Comparison of ENCODE assay signal across 1 cellular context in the genomic region with DNA sequence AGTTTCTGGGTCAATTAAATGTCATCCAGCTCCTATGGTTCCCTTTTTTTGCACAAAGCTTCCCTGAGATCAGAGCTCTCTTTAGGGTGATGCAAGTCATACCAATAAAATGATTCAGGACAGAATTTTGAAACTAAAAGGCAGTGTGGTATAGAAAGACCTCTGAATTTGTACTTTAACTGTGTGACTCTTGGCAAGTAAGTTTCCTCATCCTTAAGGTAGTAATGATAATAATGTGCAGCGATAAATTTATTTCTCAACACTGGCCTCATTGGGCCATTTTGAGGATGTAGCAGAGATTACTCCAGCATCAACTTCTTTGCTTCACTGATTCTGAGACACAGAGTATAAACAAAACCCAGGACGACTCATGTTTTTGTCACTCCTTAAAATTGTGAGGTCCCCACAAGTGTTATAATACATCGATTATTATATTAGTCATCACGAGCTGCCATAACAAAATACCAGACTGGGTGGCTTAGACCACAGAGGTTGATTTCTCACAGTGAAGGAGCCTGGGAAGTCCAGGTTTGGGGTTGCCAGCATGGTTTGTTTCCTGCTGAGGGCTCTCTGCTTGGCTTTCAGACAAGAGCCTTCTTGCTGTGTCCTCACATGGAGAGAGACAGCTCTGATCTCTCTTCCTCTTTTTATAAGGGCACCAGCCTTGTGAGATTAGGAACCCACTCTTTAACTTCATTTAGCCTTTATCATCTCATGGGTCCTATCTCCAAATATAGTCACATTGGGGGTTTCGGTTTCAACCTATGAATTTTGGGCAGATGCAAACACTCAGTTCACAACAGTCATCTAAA.
TF ChIP-seq lines count a peak whose summit lies in the region.

No MANE protein-coding gene starts in this region.

TF ChIP-seq in GM12878, 131 proteins besides CTCF, POLR2A, EP300 and RAD21 (continued from another document and continues in another):
- TF ChIP-seq CUX1 (IDR thresholded peaks at IDR 0.05; ENCODE audit: insufficient replicate concordance, low read depth, low read length) (peak; percentile 21), POLR2AphosphoS2 (IDR thresholded peaks at IDR 0.05; ENCODE audit: low read depth, low read length) (no peak), ZNF217 (IDR thresholded peaks at IDR 0.05) (no peak), SREBF1 (IDR thresholded peaks at IDR 0.05; ENCODE audit: low read length) (no peak), IKZF2 (IDR thresholded peaks at IDR 0.05) (peak; percentile 77 to 78), GATAD2B (conservative IDR thresholded peaks at IDR 0.05; ENCODE audit: low read depth) (no peak), MTA2 (IDR thresholded peaks at IDR 0.05; ENCODE audit: low read depth) (peak; percentile 62), USF1 (IDR thresholded peaks at IDR 0.05; ENCODE audit: borderline replicate concordance, extremely low read length, insufficient read depth, low read depth, low read length) (no peak), RELA (IDR thresholded peaks at IDR 0.05; ENCODE audit: borderline replicate concordance, partially characterized antibody) (no peak), CBFB (IDR thresholded peaks at IDR 0.05; ENCODE audit: low read depth) (peak; percentile 27; the same call in 1 of the 2 replicates), NFYA (IDR thresholded peaks at IDR 0.05; ENCODE audit: borderline replicate concordance, low read depth, low read length) (no peak), NR2C2 (IDR thresholded peaks at IDR 0.05; ENCODE audit: borderline replicate concordance, control insufficient read depth, insufficient read length, low read depth) (no peak), TCF7 (IDR thresholded peaks at IDR 0.05; ENCODE audit: borderline replicate concordance) (no peak), TARDBP (IDR thresholded peaks at IDR 0.05; ENCODE audit: borderline replicate concordance) (no peak), NR2C1 (IDR thresholded peaks at IDR 0.05) (no peak), SMAD5 (IDR thresholded peaks at IDR 0.05; ENCODE audit: low read depth) (no peak), POLR2AphosphoS5 (IDR thresholded peaks at IDR 0.05; ENCODE audit: low read length) (no peak), FOXM1 (IDR thresholded peaks at IDR 0.05; ENCODE audit: low read depth, low read length) (peak; percentile 76), RFX5 (IDR thresholded peaks at IDR 0.05; ENCODE audit: low read depth, low read length) (no peak), KLF5 (IDR thresholded peaks at IDR 0.05; ENCODE audit: partially characterized antibody) (no peak), MYC (IDR thresholded peaks at IDR 0.05; ENCODE audit: insufficient read depth, insufficient read length, insufficient replicate concordance, low read length, severe bottlenecking) (no peak), MXI1 (IDR thresholded peaks at IDR 0.05; ENCODE audit: low read depth, low read length) (no peak), BCL11A (IDR thresholded peaks at IDR 0.05; ENCODE audit: low read depth, low read length) (peak; percentile 80), YBX1 (IDR thresholded peaks at IDR 0.05) (no peak), PAX5 (IDR thresholded peaks at IDR 0.05; ENCODE audit: borderline replicate concordance, low read depth, low read length) (peak; percentile 53; the same call in 1 of the 2 replicates), HDGF (IDR thresholded peaks at IDR 0.05) (no peak), KAT2A (conservative IDR thresholded peaks at IDR 0.05; ENCODE audit: control insufficient read depth, low read depth, low read length) (no peak), FOXK2 (IDR thresholded peaks at IDR 0.05) (no peak), ZNF384 (IDR thresholded peaks at IDR 0.05; ENCODE audit: borderline replicate concordance, low read depth, low read length) (no peak), ATF7 (IDR thresholded peaks at IDR 0.05; ENCODE audit: low read depth) (peak; percentile 34; the same call in 1 of the 2 replicates), NRF1 (conservative IDR thresholded peaks at IDR 0.05; ENCODE audit: low read depth, low read length) (no peak), ZBTB11 (CRISPR knock-in tag; IDR thresholded peaks at IDR 0.05) (no peak)
- TF ChIP-seq, protein P1, sequence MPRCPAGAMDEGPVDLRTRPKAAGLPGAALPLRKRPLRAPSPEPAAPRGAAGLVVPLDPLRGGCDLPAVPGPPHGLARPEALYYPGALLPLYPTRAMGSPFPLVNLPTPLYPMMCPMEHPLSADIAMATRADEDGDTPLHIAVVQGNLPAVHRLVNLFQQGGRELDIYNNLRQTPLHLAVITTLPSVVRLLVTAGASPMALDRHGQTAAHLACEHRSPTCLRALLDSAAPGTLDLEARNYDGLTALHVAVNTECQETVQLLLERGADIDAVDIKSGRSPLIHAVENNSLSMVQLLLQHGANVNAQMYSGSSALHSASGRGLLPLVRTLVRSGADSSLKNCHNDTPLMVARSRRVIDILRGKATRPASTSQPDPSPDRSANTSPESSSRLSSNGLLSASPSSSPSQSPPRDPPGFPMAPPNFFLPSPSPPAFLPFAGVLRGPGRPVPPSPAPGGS (IDR thresholded peaks at IDR 0.05; ENCODE audit: borderline replicate concordance, insufficient read depth, low read depth, low read length, poor library complexity, severe bottlenecking), result no peak
- TF ChIP-seq, protein P2, sequence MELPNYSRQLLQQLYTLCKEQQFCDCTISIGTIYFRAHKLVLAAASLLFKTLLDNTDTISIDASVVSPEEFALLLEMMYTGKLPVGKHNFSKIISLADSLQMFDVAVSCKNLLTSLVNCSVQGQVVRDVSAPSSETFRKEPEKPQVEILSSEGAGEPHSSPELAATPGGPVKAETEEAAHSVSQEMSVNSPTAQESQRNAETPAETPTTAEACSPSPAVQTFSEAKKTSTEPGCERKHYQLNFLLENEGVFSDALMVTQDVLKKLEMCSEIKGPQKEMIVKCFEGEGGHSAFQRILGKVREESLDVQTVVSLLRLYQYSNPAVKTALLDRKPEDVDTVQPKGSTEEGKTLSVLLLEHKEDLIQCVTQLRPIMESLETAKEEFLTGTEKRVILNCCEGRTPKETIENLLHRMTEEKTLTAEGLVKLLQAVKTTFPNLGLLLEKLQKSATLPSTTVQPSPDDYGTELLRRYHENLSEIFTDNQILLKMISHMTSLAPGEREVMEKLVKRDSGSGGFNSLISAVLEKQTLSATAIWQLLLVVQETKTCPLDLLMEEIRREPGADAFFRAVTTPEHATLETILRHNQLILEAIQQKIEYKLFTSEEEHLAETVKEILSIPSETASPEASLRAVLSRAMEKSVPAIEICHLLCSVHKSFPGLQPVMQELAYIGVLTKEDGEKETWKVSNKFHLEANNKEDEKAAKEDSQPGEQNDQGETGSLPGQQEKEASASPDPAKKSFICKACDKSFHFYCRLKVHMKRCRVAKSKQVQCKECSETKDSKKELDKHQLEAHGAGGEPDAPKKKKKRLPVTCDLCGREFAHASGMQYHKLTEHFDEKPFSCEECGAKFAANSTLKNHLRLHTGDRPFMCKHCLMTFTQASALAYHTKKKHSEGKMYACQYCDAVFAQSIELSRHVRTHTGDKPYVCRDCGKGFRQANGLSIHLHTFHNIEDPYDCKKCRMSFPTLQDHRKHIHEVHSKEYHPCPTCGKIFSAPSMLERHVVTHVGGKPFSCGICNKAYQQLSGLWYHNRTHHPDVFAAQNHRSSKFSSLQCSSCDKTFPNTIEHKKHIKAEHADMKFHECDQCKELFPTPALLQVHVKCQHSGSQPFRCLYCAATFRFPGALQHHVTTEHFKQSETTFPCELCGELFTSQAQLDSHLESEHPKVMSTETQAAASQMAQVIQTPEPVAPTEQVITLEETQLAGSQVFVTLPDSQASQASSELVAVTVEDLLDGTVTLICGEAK (IDR thresholded peaks at IDR 0.05; ENCODE audit: borderline replicate concordance), result no peak
- TF ChIP-seq, protein P3, sequence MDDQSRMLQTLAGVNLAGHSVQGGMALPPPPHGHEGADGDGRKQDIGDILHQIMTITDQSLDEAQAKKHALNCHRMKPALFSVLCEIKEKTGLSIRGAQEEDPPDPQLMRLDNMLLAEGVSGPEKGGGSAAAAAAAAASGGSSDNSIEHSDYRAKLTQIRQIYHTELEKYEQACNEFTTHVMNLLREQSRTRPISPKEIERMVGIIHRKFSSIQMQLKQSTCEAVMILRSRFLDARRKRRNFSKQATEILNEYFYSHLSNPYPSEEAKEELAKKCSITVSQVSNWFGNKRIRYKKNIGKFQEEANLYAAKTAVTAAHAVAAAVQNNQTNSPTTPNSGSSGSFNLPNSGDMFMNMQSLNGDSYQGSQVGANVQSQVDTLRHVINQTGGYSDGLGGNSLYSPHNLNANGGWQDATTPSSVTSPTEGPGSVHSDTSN (IDR thresholded peaks at IDR 0.05; ENCODE audit: insufficient replicate concordance, low read depth, low read length), result no peak
- TF ChIP-seq, protein P4, sequence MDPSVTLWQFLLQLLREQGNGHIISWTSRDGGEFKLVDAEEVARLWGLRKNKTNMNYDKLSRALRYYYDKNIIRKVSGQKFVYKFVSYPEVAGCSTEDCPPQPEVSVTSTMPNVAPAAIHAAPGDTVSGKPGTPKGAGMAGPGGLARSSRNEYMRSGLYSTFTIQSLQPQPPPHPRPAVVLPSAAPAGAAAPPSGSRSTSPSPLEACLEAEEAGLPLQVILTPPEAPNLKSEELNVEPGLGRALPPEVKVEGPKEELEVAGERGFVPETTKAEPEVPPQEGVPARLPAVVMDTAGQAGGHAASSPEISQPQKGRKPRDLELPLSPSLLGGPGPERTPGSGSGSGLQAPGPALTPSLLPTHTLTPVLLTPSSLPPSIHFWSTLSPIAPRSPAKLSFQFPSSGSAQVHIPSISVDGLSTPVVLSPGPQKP (IDR thresholded peaks at IDR 0.05; ENCODE audit: low read depth, low read length), result no peak
- TF ChIP-seq, protein P5, sequence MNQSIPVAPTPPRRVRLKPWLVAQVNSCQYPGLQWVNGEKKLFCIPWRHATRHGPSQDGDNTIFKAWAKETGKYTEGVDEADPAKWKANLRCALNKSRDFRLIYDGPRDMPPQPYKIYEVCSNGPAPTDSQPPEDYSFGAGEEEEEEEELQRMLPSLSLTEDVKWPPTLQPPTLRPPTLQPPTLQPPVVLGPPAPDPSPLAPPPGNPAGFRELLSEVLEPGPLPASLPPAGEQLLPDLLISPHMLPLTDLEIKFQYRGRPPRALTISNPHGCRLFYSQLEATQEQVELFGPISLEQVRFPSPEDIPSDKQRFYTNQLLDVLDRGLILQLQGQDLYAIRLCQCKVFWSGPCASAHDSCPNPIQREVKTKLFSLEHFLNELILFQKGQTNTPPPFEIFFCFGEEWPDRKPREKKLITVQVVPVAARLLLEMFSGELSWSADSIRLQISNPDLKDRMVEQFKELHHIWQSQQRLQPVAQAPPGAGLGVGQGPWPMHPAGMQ (IDR thresholded peaks at IDR 0.05; ENCODE audit: borderline replicate concordance), result no peak
- TF ChIP-seq, protein P6, sequence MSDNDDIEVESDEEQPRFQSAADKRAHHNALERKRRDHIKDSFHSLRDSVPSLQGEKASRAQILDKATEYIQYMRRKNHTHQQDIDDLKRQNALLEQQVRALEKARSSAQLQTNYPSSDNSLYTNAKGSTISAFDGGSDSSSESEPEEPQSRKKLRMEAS (IDR thresholded peaks at IDR 0.05; ENCODE audit: low read depth, low read length), result no peak
